In genomic region chr22:37906364-37907008, GRCh38 we compare ENCODE assay signal across 6 cellular contexts. TPM values are rescaled to one million over a fixed set of nuclear protein-coding genes. Genes with fewer than 3 reads are reported as not detected.
A peak's percentile ranks its signal among the peaks of the same experiment; 100 is the strongest.
DNase-seq lines count a peak whose midpoint lies in the region; ATAC-seq and TF ChIP-seq lines count a peak whose summit lies in the region.

No MANE protein-coding gene starts in this region.

- no peaks in the 10 kb centered on the region for H3K9me3 Mint-ChIP-seq in activated CD4-positive, alpha-beta memory T cell treated with anti-CD3 and anti-CD28 coated beads for 36 hours

- peak overlapping the region; percentile 78 for H3K27ac Mint-ChIP-seq in activated CD4-positive, alpha-beta memory T cell treated with anti-CD3 and anti-CD28 coated beads for 36 hours

- H3K4me1 Mint-ChIP-seq in activated CD4-positive, alpha-beta memory T cell treated with anti-CD3 and anti-CD28 coated beads for 36 hours (ENCODE audit: low read depth): peaks cover 30% of the 10 kb centered on the region

- CTCF ChIA-PET in HEK293T (lab: Yijun Ruan, JAX): interaction anchor here (0.7 to 1.6 kb wide), 3 partner anchors 9 to 889 kb away, joined by 3 to 4 read pairs (median 3); no protein-coding TSS in a partner anchor
- CTCF ChIA-PET in activated CD4-positive, alpha-beta memory T cell treated with anti-CD3 and anti-CD28 coated beads for 36 hours (lab: Charles Lee): interaction anchor here (0.6 to 2.0 kb wide), 10 partner anchors 9 to 123 kb away, joined by 3 to 14 read pairs (median 4); no protein-coding TSS in a partner anchor

- H3K4me3 ChIP-seq in BLaER1 (peak overlapping the region; percentile 90), right cardiac atrium (ENCODE audit: low read length) (peak overlapping the region; percentile 89), thymus (ENCODE audit: low read length) (peak overlapping the region; percentile 88)

- no peaks in the 10 kb centered on the region for H3K27me3 Mint-ChIP-seq in activated CD4-positive, alpha-beta memory T cell treated with anti-CD3 and anti-CD28 coated beads for 36 hours

- intact Hi-C loops in activated CD4-positive, alpha-beta memory T cell treated with anti-CD3 and anti-CD28 coated beads for 36 hours (cut with micrococcal nuclease): no loop called here
- intact Hi-C loops in right cardiac atrium (cut with DNase I): no loop called here

- H3K4me1 ChIP-seq in BLaER1 (peaks cover 64% of the 10 kb centered on the region), right cardiac atrium (ENCODE audit: control insufficient read depth, insufficient read depth, low read length) (peaks cover 7% of the 10 kb centered on the region), thymus (ENCODE audit: control insufficient read depth, insufficient read depth, low read length) (peaks cover 3% of the 10 kb centered on the region)

- DNase-seq in HEK293T (ENCODE audit: extremely low spot score) (peak; percentile 45), right cardiac atrium (peak; percentile 35 to 78 (median 67)), NCI-H2029 (lab: John Stamatoyannopoulos, UW) (no peak)
- DNase-seq in activated CD4-positive, alpha-beta memory T cell treated with anti-CD3 and anti-CD28 coated beads for 36 hours: peak; percentile 51

- under 1% methylated on average over 75 of the region's 75 CpGs for WGBS in right cardiac atrium
- 1% methylated on average over 75 of the region's 75 CpGs for WGBS in thymus

- H3K27me3 ChIP-seq in BLaER1: no peaks in the 10 kb centered on the region
- no peaks in the 10 kb centered on the region for H3K27me3 ChIP-seq in right cardiac atrium (ENCODE audit: control insufficient read depth, insufficient read depth)
- no peaks in the 10 kb centered on the region for H3K27me3 ChIP-seq in thymus (ENCODE audit: control insufficient read depth, insufficient read depth)

- peak overlapping the region; percentile 95 for H3K27ac ChIP-seq in BLaER1
- H3K27ac ChIP-seq in right cardiac atrium (ENCODE audit: low read length): peak overlapping the region; percentile 57
- H3K27ac ChIP-seq in thymus (ENCODE audit: low read depth): peak overlapping the region; percentile 72

- no peaks in the 10 kb centered on the region for H3K9me3 ChIP-seq in BLaER1
- H3K9me3 ChIP-seq in right cardiac atrium (ENCODE audit: control insufficient read depth, low read length): no peaks in the 10 kb centered on the region
- no peaks in the 10 kb centered on the region for H3K9me3 ChIP-seq in thymus (ENCODE audit: control insufficient read depth)

- POLR2A ChIA-PET in HEK293T (lab: Yijun Ruan, JAX): interaction anchor here (0.6 to 3.1 kb wide), 20 partner anchors 9 to 249 kb away, joined by 3 to 32 read pairs (median 5); partner anchors contain the start of genes ANKRD54 and GCAT
- POLR2A ChIA-PET in activated CD4-positive, alpha-beta memory T cell treated with anti-CD3 and anti-CD28 coated beads for 36 hours (lab: Charles Lee): interaction anchor here (0.6 to 1.8 kb wide), 5 partner anchors 10 to 98 kb away, joined by 3 to 10 read pairs (median 3); partner anchors contain the start of gene GCAT

- H4K20me1 ChIP-seq in BLaER1: peaks cover 43% of the 10 kb centered on the region

- ATAC-seq in right cardiac atrium: peak in 1 of 2 donors; percentile 6

- H3K9ac ChIP-seq in BLaER1: peak overlapping the region; percentile 93

- H3K4me3 Mint-ChIP-seq in activated CD4-positive, alpha-beta memory T cell treated with anti-CD3 and anti-CD28 coated beads for 36 hours: peak overlapping the region; percentile 75

- peak overlapping the region; percentile 98 for H3K4me2 ChIP-seq in BLaER1

- H3K36me3 Mint-ChIP-seq in activated CD4-positive, alpha-beta memory T cell treated with anti-CD3 and anti-CD28 coated beads for 36 hours: no peaks in the 10 kb centered on the region

- no peaks in the 10 kb centered on the region for H3K36me3 ChIP-seq in BLaER1
- no peaks in the 10 kb centered on the region for H3K36me3 ChIP-seq in thymus (ENCODE audit: control insufficient read depth, insufficient read depth)

TF ChIP-seq in HEK293T, 16 proteins besides CTCF, POLR2A, EP300 and RAD21:
- TF ChIP-seq BHLHE40 (IDR thresholded peaks at IDR 0.05; ENCODE audit: borderline replicate concordance) (no peak), HDGF (IDR thresholded peaks at IDR 0.05; ENCODE audit: borderline replicate concordance) (no peak), CTBP1 (IDR thresholded peaks at IDR 0.05; ENCODE audit: borderline replicate concordance) (no peak), FOXA1 (IDR thresholded peaks at IDR 0.05) (no peak), SP1 (IDR thresholded peaks at IDR 0.05) (no peak), FOXK2 (IDR thresholded peaks at IDR 0.05) (no peak), PKNOX1 (IDR thresholded peaks at IDR 0.05) (no peak), ARNT (IDR thresholded peaks at IDR 0.05) (no peak), L3MBTL2 (conservative IDR thresholded peaks at IDR 0.05) (no peak), SUZ12 (IDR thresholded peaks at IDR 0.05) (no peak)

RNA-seq across cellular contexts. Expression of gene MICALL1, which starts 0.4 kb away (rescaled TPM):
- total RNA-seq in activated CD4-positive, alpha-beta memory T cell treated with anti-CD3 and anti-CD28 coated beads for 36 hours: 10 to 100 TPM; 18.4 to 19.1 TPM
- total RNA-seq in right cardiac atrium: 10 to 100 TPM; 11.5 to 17.0 (median 14.2) TPM
- 9.8 TPM for polyA plus RNA-seq in right cardiac atrium
- 13.7 TPM for polyA plus RNA-seq in thymus

RNA-seq across cellular contexts. Expression of gene C22orf23, which starts 46.9 kb away (rescaled TPM):
- under 1 TPM in 1 of 2 experiments, not detected in 1; 0.14 TPM for total RNA-seq in activated CD4-positive, alpha-beta memory T cell treated with anti-CD3 and anti-CD28 coated beads for 36 hours
- total RNA-seq in right cardiac atrium: under 1 TPM; 0.19 to 0.46 (median 0.27) TPM
- polyA plus RNA-seq in right cardiac atrium (0.54 TPM), thymus (0.34 TPM)

RNA-seq across cellular contexts. Expression of gene POLR2F, which starts 47.0 kb away (rescaled TPM):
- total RNA-seq in activated CD4-positive, alpha-beta memory T cell treated with anti-CD3 and anti-CD28 coated beads for 36 hours: 10 to 100 TPM; 67.7 to 74.9 TPM
- 10 to 100 TPM; 62.1 to 85.5 (median 76.9) TPM for total RNA-seq in right cardiac atrium
- 159 TPM for polyA plus RNA-seq in right cardiac atrium
- polyA plus RNA-seq in thymus: 82.4 TPM

RNA-seq across cellular contexts. Expression of gene EIF3L, which starts 57.3 kb away (rescaled TPM):
- total RNA-seq in activated CD4-positive, alpha-beta memory T cell treated with anti-CD3 and anti-CD28 coated beads for 36 hours: 100 to 1,000 TPM; 656 to 664 TPM
- total RNA-seq in right cardiac atrium: 100 to 1,000 TPM; 291 to 354 (median 334) TPM
- polyA plus RNA-seq in right cardiac atrium (144 TPM), thymus (302 TPM)
